26 cellular contexts compared by ENCODE assay signal in genomic region chr12:26771861-26772260, GRCh38.
"Had no signal": no experiment of that assay in that cellular context is flagged by ENCODE, and none has a peak within 500 bp of the region (broad histone marks: within the 10 kb centered on the region; RNA-seq: fewer than 3 reads in every experiment).

No MANE protein-coding gene starts in this region.

- H3K4me3 ChIP-seq: stomach, suprapubic skin, testis, thoracic aorta, thyroid gland, tibial artery, tibial nerve, transverse colon, upper lobe of left lung, upper lobe of right lung, uterus, vagina had no signal

- H3K27ac ChIP-seq: stomach, suprapubic skin, testis, thoracic aorta, thyroid gland, tibial artery, tibial nerve, transverse colon, upper lobe of left lung, upper lobe of right lung, uterus, vagina had no signal

- H3K4me1 ChIP-seq: testis, uterus, vagina had no signal

- H3K36me3 ChIP-seq: stomach, thoracic aorta, thyroid gland, tibial artery, transverse colon, upper lobe of left lung, upper lobe of right lung, uterus, vagina had no signal

- DNase-seq: stimulated activated CD4-positive, alpha-beta T cell treated with anti-CD3 and anti-CD28 coated beads, Interleukin-2, amount 100 ng/mL, for 48 hours; stimulated activated CD4-positive, alpha-beta T cell treated with anti-CD3 and anti-CD28 coated beads, Interleukin-4, amount 100 ng/mL, for 1 hour; stimulated activated CD4-positive, alpha-beta T cell treated with anti-CD3 and anti-CD28 coated beads, Interleukin-4, amount 100 ng/mL, for 24 hours; stimulated activated CD4-positive, alpha-beta T cell treated with anti-CD3 and anti-CD28 coated beads, Interleukin-4, amount 100 ng/mL, for 4 hours; stimulated activated CD8-positive, alpha-beta memory T cell treated with anti-CD3 and anti-CD28 coated beads, Interleukin-4, amount 100 ng/mL, for 48 hours; stimulated activated naive B cell treated with anti-CD40 and anti-IgM and Interleukin-4, amounts not matched to agents 10 μg/mL and 1 μg/mL and 100 μg/mL, for 72 hours; stimulated activated naive CD4-positive, alpha-beta T cell; stimulated activated naive CD4-positive, alpha-beta T cell treated with Interleukin-2 at 50 U/mL for 16 hours; stimulated activated naive CD8-positive, alpha-beta T cell treated with anti-CD3 and anti-CD28 coated beads, Interleukin-15, amount 100 ng/mL, for 72 hours; stimulated activated naive CD8-positive, alpha-beta T cell treated with anti-CD3 and anti-CD28 coated beads, Interleukin-15, Interleukin-2, amounts not matched to agents 100 U/mL and 50 U/mL, for 24 hours; stomach; substantia nigra; testis; thyroid gland; tibial artery; transverse colon; trophoblast cell; upper lobe of right lung; uterus had no signal

- H3K9me3 ChIP-seq: testis, thyroid gland, upper lobe of right lung, uterus had no signal

- ATAC-seq: stimulated activated effector memory CD8-positive, alpha-beta T cell treated with anti-CD3 and anti-CD28 coated beads, Interleukin-12 subunit alpha, Interleukin-12 subunit beta, amount 100 ng/mL, for 72 hours; stimulated activated memory B cell treated with anti-CD40 and anti-IgM and Interleukin-4, amounts not matched to agents 10 μg/mL and 1 μg/mL and 100 μg/mL, for 72 hours; stimulated activated naive B cell treated with anti-CD40 and anti-IgM and Interleukin-4, amounts not matched to agents 10 μg/mL and 1 μg/mL and 100 μg/mL, for 72 hours; stimulated activated naive CD8-positive, alpha-beta T cell treated with anti-CD3 and anti-CD28 coated beads, Interleukin-15, amount 100 ng/mL, for 72 hours; stimulated activated naive CD8-positive, alpha-beta T cell treated with anti-CD3 and anti-CD28 coated beads, Interleukin-15, Interleukin-2, amounts not matched to agents 100 U/mL and 50 U/mL, for 24 hours; upper lobe of right lung had no signal

- H3K27me3 ChIP-seq: stomach, suprapubic skin, testis, thyroid gland, tibial artery, tibial nerve, transverse colon, upper lobe of left lung, upper lobe of right lung, uterus, vagina had no signal
